Comparison of ENCODE assay signal across 7 cellular contexts in genomic region chr2:26757873-26758789, GRCh38. TPM values are rescaled to one million over a fixed set of nuclear protein-coding genes. Genes with fewer than 3 reads are reported as not detected.
A peak's percentile ranks its signal among the peaks of the same experiment; 100 is the strongest.
DNase-seq lines count a peak whose midpoint lies in the region; ATAC-seq and TF ChIP-seq lines count a peak whose summit lies in the region.

No MANE protein-coding gene starts in this region.

- DNase-seq in HT-29 (ENCODE audit: low spot score) (peak; percentile 79), astrocyte of the hippocampus (ENCODE audit: low read depth, low spot score) (peak; percentile 97), kidney glomerular epithelial cell (lab: John Stamatoyannopoulos, UW) (peak; percentile 97), uterus (peak; percentile 46 to 74)

- no peaks in the 10 kb centered on the region for H3K27me3 ChIP-seq in uterus

- TF ChIP-seq POLR2A in uterus (IDR thresholded peaks at IDR 0.05) = no peak

- intact Hi-C loops in uterus (cut with DNase I; ENCODE audit: low total_unique reads) = no loop called here

- no peak for TF ChIP-seq CTCF in uterus (IDR thresholded peaks at IDR 0.05)

- peak overlapping the region; percentile 63 to 72 for H3K27ac ChIP-seq in uterus

- no peak overlapping the region for H3K4me3 ChIP-seq in uterus

- H3K9me3 ChIP-seq in uterus = no peaks in the 10 kb centered on the region

- no peaks in the 10 kb centered on the region for H3K36me3 ChIP-seq in uterus

- peaks cover 5 to 6% of the 10 kb centered on the region in 2 donors for H3K4me1 ChIP-seq in uterus

- ATAC-seq in GM18861 (IDR thresholded peaks at IDR 0.05; ENCODE audit: unreplicated experiment) (peak; percentile 58), HG03565 (IDR thresholded peaks at IDR 0.05; ENCODE audit: unreplicated experiment) (no peak), GM19328 (IDR thresholded peaks at IDR 0.05; ENCODE audit: unreplicated experiment) (no peak)

RNA-seq across cellular contexts. Expression of gene SLC35F6, which starts 6.0 kb away (rescaled TPM):
- total RNA-seq in HT-29 (2014; rRNA removed; shearing (Covaris generic)) = 24.3 and 27.5 TPM in 2 replicates
- total RNA-seq in uterus = 10 to 100 TPM in 3 of 4 donors, 1 to 10 TPM in 1; 8.2 to 44.2 (median 18.5) TPM

RNA-seq across cellular contexts. Expression of gene CENPA, which starts 27.7 kb away (rescaled TPM):
- total RNA-seq in HT-29 (2014; rRNA removed; shearing (Covaris generic)) = 18.3 and 26.9 TPM in 2 replicates
- 1 to 10 TPM in 1 of 4 donors, not detected in 3; 2.8 TPM for total RNA-seq in uterus
